7 cellular contexts compared by ENCODE assay signal in genomic region chr7:23938937-23939552, GRCh38.
DNase-seq lines count a peak whose midpoint lies in the region; ATAC-seq and TF ChIP-seq lines count a peak whose summit lies in the region.

No MANE protein-coding gene starts in this region.

- POLR2A ChIA-PET in naive thymus-derived CD4-positive, alpha-beta T cell (lab: Charles Lee): no interaction called here

- H3K27me3 ChIP-seq in naive thymus-derived CD4-positive, alpha-beta T cell (ENCODE audit: control insufficient read depth in 2 of 2, insufficient read depth in 2 of 2, low read length in 2 of 2): no peaks in the 10 kb centered on the region

- H3K4me3 Mint-ChIP-seq in naive thymus-derived CD4-positive, alpha-beta T cell: no peak overlapping the region

- H3K27ac ChIP-seq in naive thymus-derived CD4-positive, alpha-beta T cell (ENCODE audit: low read depth, low read length): no peak overlapping the region

- no peak overlapping the region for H3K27ac Mint-ChIP-seq in naive thymus-derived CD4-positive, alpha-beta T cell

- ATAC-seq in GM21529 (IDR thresholded peaks at IDR 0.05; ENCODE audit: unreplicated experiment) (peak; percentile 74), left colon (peak; percentile 94)
- ATAC-seq in naive thymus-derived CD4-positive, alpha-beta T cell: no peak

- no peaks in the 10 kb centered on the region for H3K36me3 ChIP-seq in naive thymus-derived CD4-positive, alpha-beta T cell (ENCODE audit: control insufficient read depth in 2 of 3, insufficient read depth in 3 of 3, low read length in 3 of 3)

- TF ChIP-seq CTCF in GM10266 (IDR thresholded peaks at IDR 0.05; ENCODE audit: control insufficient read depth, insufficient read depth, low read depth, missing control alignments): peak; percentile 52

- intact Hi-C loops in left colon (cut with DNase I, micrococcal nuclease): no loop called here
- intact Hi-C loops in naive thymus-derived CD4-positive, alpha-beta T cell (cut with micrococcal nuclease): no loop called here

- peaks cover 0 to 8% (median 2%) of the 10 kb centered on the region in 11 donors for H3K9me3 Mint-ChIP-seq in naive thymus-derived CD4-positive, alpha-beta T cell

- CTCF ChIA-PET in naive thymus-derived CD4-positive, alpha-beta T cell (lab: Charles Lee): no interaction called here

- no peaks in the 10 kb centered on the region for H3K4me1 ChIP-seq in naive thymus-derived CD4-positive, alpha-beta T cell (ENCODE audit: control insufficient read depth in 2 of 2, insufficient read depth in 2 of 2, low read length in 2 of 2)

- H3K36me3 Mint-ChIP-seq in naive thymus-derived CD4-positive, alpha-beta T cell: no peaks in the 10 kb centered on the region

- no peak overlapping the region for H3K4me3 ChIP-seq in naive thymus-derived CD4-positive, alpha-beta T cell (ENCODE audit: low read length)

- no peaks in the 10 kb centered on the region for H3K9me3 ChIP-seq in naive thymus-derived CD4-positive, alpha-beta T cell (ENCODE audit: control insufficient read depth in 2 of 3, low read length in 3 of 3)

- DNase-seq in GM10266 (ENCODE audit: extremely low spot score) (peak; percentile 23), M059J (ENCODE audit: low read depth) (peak; percentile 63), UCSD-AML1 (lab: John Stamatoyannopoulos, UW; ENCODE audit: unreplicated experiment) (peak; percentile 7), left colon (peak; percentile 14 to 27)
- DNase-seq in effector CD8-positive, alpha-beta T cell (lab: John Stamatoyannopoulos, UW): no peak
- no peak for DNase-seq in naive thymus-derived CD4-positive, alpha-beta T cell

- H3K4me1 Mint-ChIP-seq in naive thymus-derived CD4-positive, alpha-beta T cell: no peaks in the 10 kb centered on the region

- peaks cover 24 to 44% (median 30%) of the 10 kb centered on the region in 5 donors for H3K27me3 Mint-ChIP-seq in naive thymus-derived CD4-positive, alpha-beta T cell

Comparison
In these comparisons a context has a peak if more than half of its experiments do, and no peak if none do; other contexts are left out.
1. DNase-seq: peak in GM10266 (single experiment), M059J (single experiment), UCSD-AML1 (single experiment) and left colon (2 of 2); none in effector CD8-positive, alpha-beta T cell (single experiment) and naive thymus-derived CD4-positive, alpha-beta T cell (0 of 9).